ENCODE assay signal across 12 cellular contexts in genomic region chr2:156511803-156512202, GRCh38.
A peak's percentile ranks its signal among the peaks of the same experiment; 100 is the strongest.
DNase-seq lines count a peak whose midpoint lies in the region; ATAC-seq and TF ChIP-seq lines count a peak whose summit lies in the region.
"Had no signal": no experiment of that assay in that cellular context is flagged by ENCODE, and none has a peak within 500 bp of the region (broad histone marks: within the 10 kb centered on the region; RNA-seq: fewer than 3 reads in every experiment).

No MANE protein-coding gene starts in this region.

- H3K36me3 ChIP-seq in trophoblast cell (ENCODE audit: control insufficient read depth in 1 of 2, insufficient read depth in 2 of 2, low read length in 2 of 2) (no peaks in the 10 kb centered on the region), SJCRH30 (no peaks in the 10 kb centered on the region)

- H4K91ac ChIP-seq in trophoblast cell (ENCODE audit: low read depth, low read length), result no peak overlapping the region

- no peak overlapping the region for H4K8ac ChIP-seq in trophoblast cell (ENCODE audit: low read depth, low read length)

- H3K27ac ChIP-seq in trophoblast cell (ENCODE audit: low read depth, low read length) (no peak overlapping the region), SJCRH30 (no peak overlapping the region)

- H3K4ac ChIP-seq in trophoblast cell (ENCODE audit: low read depth, low read length), result no peak overlapping the region

- no peak overlapping the region for H3K18ac ChIP-seq in trophoblast cell (ENCODE audit: low read length)

- no peak for TF ChIP-seq CTCF in activated CD8-positive, alpha-beta T cell treated with anti-CD3 and anti-CD28 coated beads for 36 hours (IDR thresholded peaks at IDR 0.05)

- H3K27me3 Mint-ChIP-seq in activated CD8-positive, alpha-beta T cell treated with anti-CD3 and anti-CD28 coated beads for 36 hours, result no peaks in the 10 kb centered on the region
- H3K27me3 Mint-ChIP-seq: stimulated activated naive CD8-positive, alpha-beta T cell treated with anti-CD3 and anti-CD28 coated beads, Interleukin-15, Interleukin-2, amounts not matched to agents 100 ng/mL and 50 ng/mL, for 24 hours had no signal

- H3K4me1 ChIP-seq in trophoblast cell (ENCODE audit: control insufficient read depth in 1 of 2, insufficient read depth in 2 of 2, low read length in 2 of 2) (no peaks in the 10 kb centered on the region), SJCRH30 (no peaks in the 10 kb centered on the region)

- H3K9me3 Mint-ChIP-seq in activated CD8-positive, alpha-beta T cell treated with anti-CD3 and anti-CD28 coated beads for 36 hours, result no peaks in the 10 kb centered on the region
- H3K9me3 Mint-ChIP-seq: stimulated activated naive CD8-positive, alpha-beta T cell treated with anti-CD3 and anti-CD28 coated beads, Interleukin-15, Interleukin-2, amounts not matched to agents 100 ng/mL and 50 ng/mL, for 24 hours had no signal

- H3K9ac ChIP-seq in trophoblast cell (ENCODE audit: low read length), result no peak overlapping the region

- H3K4me3 Mint-ChIP-seq in activated CD8-positive, alpha-beta T cell treated with anti-CD3 and anti-CD28 coated beads for 36 hours, result no peak overlapping the region
- H3K4me3 Mint-ChIP-seq: stimulated activated naive CD8-positive, alpha-beta T cell treated with anti-CD3 and anti-CD28 coated beads, Interleukin-15, Interleukin-2, amounts not matched to agents 100 ng/mL and 50 ng/mL, for 24 hours had no signal

- H2BK12ac ChIP-seq in trophoblast cell (ENCODE audit: low read length), result no peak overlapping the region

- peaks cover 21% of the 10 kb centered on the region for H3K36me3 Mint-ChIP-seq in activated CD8-positive, alpha-beta T cell treated with anti-CD3 and anti-CD28 coated beads for 36 hours (ENCODE audit: low read depth)

- H3K27me3 ChIP-seq in trophoblast cell (ENCODE audit: insufficient read depth, low read length) (no peaks in the 10 kb centered on the region), SJCRH30 (no peaks in the 10 kb centered on the region)

- H3K9me3 ChIP-seq in trophoblast cell (ENCODE audit: insufficient read depth, low read depth, low read length) (no peaks in the 10 kb centered on the region), SJCRH30 (replicated peaks) (no peaks in the 10 kb centered on the region)

- no peak overlapping the region for H3K23ac ChIP-seq in trophoblast cell (ENCODE audit: low read length)

- H2BK120ac ChIP-seq in trophoblast cell (ENCODE audit: insufficient read depth, low read length, poor library complexity), result no peak overlapping the region

- H3K27ac Mint-ChIP-seq in activated CD8-positive, alpha-beta T cell treated with anti-CD3 and anti-CD28 coated beads for 36 hours, result no peak overlapping the region
- H3K27ac Mint-ChIP-seq: stimulated activated naive CD8-positive, alpha-beta T cell treated with anti-CD3 and anti-CD28 coated beads, Interleukin-15, Interleukin-2, amounts not matched to agents 100 ng/mL and 50 ng/mL, for 24 hours had no signal

- POLR2A ChIA-PET in activated CD8-positive, alpha-beta T cell treated with anti-CD3 and anti-CD28 coated beads for 36 hours (lab: Charles Lee), result no interaction called here

- no peak overlapping the region for H2AK5ac ChIP-seq in trophoblast cell (ENCODE audit: low read length)

- CTCF ChIA-PET in activated CD8-positive, alpha-beta T cell treated with anti-CD3 and anti-CD28 coated beads for 36 hours (lab: Charles Lee), result interaction anchor here (2.1 kb wide), 1 partner anchor 15 kb away, joined by 4 read pairs; no protein-coding TSS in a partner anchor

- intact Hi-C loops in activated CD8-positive, alpha-beta T cell treated with anti-CD3 and anti-CD28 coated beads for 36 hours (cut with micrococcal nuclease), result no loop called here

- no peaks in the 10 kb centered on the region for H3K79me2 ChIP-seq in trophoblast cell (ENCODE audit: control insufficient read depth, insufficient read depth, low read length, poor library complexity)

- no peak for DNase-seq in middle frontal gyrus (ENCODE audit: extremely low spot score, low spot score)
- no peak for DNase-seq in trophoblast cell
- no peak for DNase-seq in SJCRH30
- no peak for DNase-seq in activated CD8-positive, alpha-beta T cell treated with anti-CD3 and anti-CD28 coated beads for 36 hours
- DNase-seq: effector CD8-positive, alpha-beta T cell; H7; mesendoderm had no signal

- ATAC-seq in GM18858 (IDR thresholded peaks at IDR 0.05; ENCODE audit: unreplicated experiment) (peak; percentile 55), GM21447 (IDR thresholded peaks at IDR 0.05; ENCODE audit: unreplicated experiment) (peak; percentile 78), HG02884 (IDR thresholded peaks at IDR 0.05; ENCODE audit: unreplicated experiment) (peak; percentile 51), HG03565 (IDR thresholded peaks at IDR 0.05; ENCODE audit: unreplicated experiment) (peak; percentile 37)
- ATAC-seq in activated CD8-positive, alpha-beta T cell treated with anti-CD3 and anti-CD28 coated beads for 36 hours, result no peak

- H3K79me1 ChIP-seq in trophoblast cell (ENCODE audit: low read length), result no peaks in the 10 kb centered on the region

- H3K4me3 ChIP-seq in trophoblast cell (ENCODE audit: low read depth, low read length) (no peak overlapping the region), SJCRH30 (no peak overlapping the region)

- no peak overlapping the region for H2BK5ac ChIP-seq in trophoblast cell (ENCODE audit: low read depth, low read length, poor library complexity)

- no peak overlapping the region for H3K14ac ChIP-seq in trophoblast cell (ENCODE audit: low read length)

- no peak overlapping the region for H2AFZ ChIP-seq in trophoblast cell (ENCODE audit: insufficient read depth, low read length, poor library complexity)

- H4K12ac ChIP-seq in trophoblast cell (ENCODE audit: low read depth, low read length), result no peak overlapping the region

- peaks cover 2% of the 10 kb centered on the region for H3K4me1 Mint-ChIP-seq in activated CD8-positive, alpha-beta T cell treated with anti-CD3 and anti-CD28 coated beads for 36 hours (ENCODE audit: low read depth)

- no peak overlapping the region for H3K4me2 ChIP-seq in trophoblast cell (ENCODE audit: low read length)
